Comparison of ENCODE assay signal across 8 cellular contexts in genomic region chr9:132079391-132080071, GRCh38. TPM values are rescaled to one million over a fixed set of nuclear protein-coding genes. Genes with fewer than 3 reads are reported as not detected.
DNase-seq lines count a peak whose midpoint lies in the region; ATAC-seq, FAIRE-seq and TF ChIP-seq lines count a peak whose summit lies in the region.

Gene MED27 (minus strand): TSS chr9:132079867. CDS start chr9:132079844, 23 bp downstream.

- no peaks in the 10 kb centered on the region for H3K36me3 ChIP-seq in prostate gland

- FAIRE-seq in urothelium cell line (lab: Jason Lieb, UNC): peak; percentile 74

- H3K27ac ChIP-seq in prostate gland: peak within 1 kb of the TSS; percentile 59 to 66

- H3K4me3 Mint-ChIP-seq in T-helper 1 cell treated with Interleukin-12 subunit alpha and Interleukin-12 subunit beta and Interleukin-4 antibody, amounts not matched to agents 30 μg/mL and 1 μg/mL, for 36 hours: peak within 1 kb of the TSS; percentile 98

- H3K9me3 Mint-ChIP-seq in T-helper 1 cell treated with Interleukin-12 subunit alpha and Interleukin-12 subunit beta and Interleukin-4 antibody, amounts not matched to agents 30 μg/mL and 1 μg/mL, for 36 hours: no peaks in the 10 kb centered on the region

- ATAC-seq in HG02798 (IDR thresholded peaks at IDR 0.05; ENCODE audit: poor library complexity, unreplicated experiment) (peak; percentile 94), left ventricle myocardium superior (peak; percentile 99)

- intact Hi-C loops in left ventricle myocardium superior (cut with micrococcal nuclease) (no loop called here), prostate gland (cut with DNase I) (no loop called here)

- H3K4me1 Mint-ChIP-seq in T-helper 1 cell treated with Interleukin-12 subunit alpha and Interleukin-12 subunit beta and Interleukin-4 antibody, amounts not matched to agents 30 μg/mL and 1 μg/mL, for 36 hours (ENCODE audit: low read depth): peaks cover 35% of the 10 kb centered on the region

- peak within 1 kb of the TSS; percentile 87 for H3K27ac Mint-ChIP-seq in T-helper 1 cell treated with Interleukin-12 subunit alpha and Interleukin-12 subunit beta and Interleukin-4 antibody, amounts not matched to agents 30 μg/mL and 1 μg/mL, for 36 hours

- H3K4me1 ChIP-seq in prostate gland (replicated peaks): peaks cover 10% of the 10 kb centered on the region

- under 1% methylated on average over 36 of the region's 41 CpGs for WGBS in prostate gland

- no peaks in the 10 kb centered on the region for H3K27me3 ChIP-seq in prostate gland (replicated peaks; ENCODE audit: insufficient read depth)

- H3K27me3 Mint-ChIP-seq in T-helper 1 cell treated with Interleukin-12 subunit alpha and Interleukin-12 subunit beta and Interleukin-4 antibody, amounts not matched to agents 30 μg/mL and 1 μg/mL, for 36 hours (ENCODE audit: low read depth): peaks cover 3% of the 10 kb centered on the region

- no peak for TF ChIP-seq POLR2A in prostate gland (IDR thresholded peaks at IDR 0.05)

- TF ChIP-seq CTCF in GM12864 (IDR thresholded peaks at IDR 0.05; ENCODE audit: low read depth, low read length, missing control alignments): no peak
- TF ChIP-seq CTCF in prostate gland (IDR thresholded peaks at IDR 0.05): no peak

- peak; percentile 70 for DNase-seq in GM12864 (ENCODE audit: low read depth)
- DNase-seq in NCI-H1694 treated with DMSO at 0.1 percent for 48 hours (lab: John Stamatoyannopoulos, UW): peak; percentile 73
- peak; percentile 96 for DNase-seq in amniotic stem cell (lab: John Stamatoyannopoulos, UW)
- peak; percentile 95 for DNase-seq in left ventricle myocardium superior
- peak; percentile 91 for DNase-seq in prostate gland (ENCODE audit: low spot score)
- peak; percentile 90 for DNase-seq in urothelium cell line (ENCODE audit: low spot score)

- H3K36me3 Mint-ChIP-seq in T-helper 1 cell treated with Interleukin-12 subunit alpha and Interleukin-12 subunit beta and Interleukin-4 antibody, amounts not matched to agents 30 μg/mL and 1 μg/mL, for 36 hours (ENCODE audit: low read depth): peaks cover 20% of the 10 kb centered on the region

- no peaks in the 10 kb centered on the region for H3K9me3 ChIP-seq in prostate gland

- H3K4me3 ChIP-seq in GM12864 (ENCODE audit: low read depth, low read length): peak within 1 kb of the TSS; percentile 91
- H3K4me3 ChIP-seq in prostate gland: peak within 1 kb of the TSS; percentile 60 to 65

RNA-seq across cellular contexts. Expression of gene MED27, which starts in this region (rescaled TPM):
- 13.5 TPM for total RNA-seq in left ventricle myocardium superior
- total RNA-seq in prostate gland: 10 to 100 TPM; 17.4 to 22.7 TPM

Comparison
In these comparisons a context has a peak if more than half of its experiments do, and no peak if none do; other contexts are left out.
1. Peak in every context shown above with its lines: DNase-seq, ATAC-seq, H3K4me3 ChIP-seq and H3K27ac ChIP-seq.